In genomic region chr3:157135671-157136396, GRCh38 we compare ENCODE assay signal across 9 cellular contexts. TPM values are rescaled to one million over a fixed set of nuclear protein-coding genes. Genes with fewer than 3 reads are reported as not detected.
A peak's percentile ranks its signal among the peaks of the same experiment; 100 is the strongest.
DNase-seq lines count a peak whose midpoint lies in the region; ATAC-seq and TF ChIP-seq lines count a peak whose summit lies in the region.
"Had no signal": no experiment of that assay in that cellular context is flagged by ENCODE, and none has a peak within 500 bp of the region (broad histone marks: within the 10 kb centered on the region; RNA-seq: fewer than 3 reads in every experiment).

No MANE protein-coding gene starts in this region.

- peaks cover 26% of the 10 kb centered on the region for H3K36me3 Mint-ChIP-seq in activated CD4-positive, alpha-beta T cell treated with anti-CD3 and anti-CD28 coated beads, Interleukin-2, amount 10 ng/mL, durations not matched to agents 7 days and 5 days (ENCODE audit: low read depth)
- H3K36me3 Mint-ChIP-seq in brain, result peaks cover 18% of the 10 kb centered on the region

- H3K4me3 ChIP-seq in left lung (no peak overlapping the region), thyroid gland (replicated peaks in 1 of 3) (no peak overlapping the region)

- H3K9me3 ChIP-seq in left lung, result no peaks in the 10 kb centered on the region
- no peaks in the 10 kb centered on the region for H3K9me3 ChIP-seq in thyroid gland

- in situ Hi-C loops in GM13976 (cut with MboI; ENCODE audit: low sequenced_read_pairs, unreplicated experiment), result loop anchor here (10.0 to 25.0 kb wide), 3 partner anchors 51 to 974 kb away; partner anchors contain the start of gene TIPARP

- H3K4me1 ChIP-seq in left lung, result peaks cover 24 to 56% of the 10 kb centered on the region in 2 donors
- peaks cover 19 to 30% of the 10 kb centered on the region in 2 donors for H3K4me1 ChIP-seq in thyroid gland

- H3K27me3 Mint-ChIP-seq in activated CD4-positive, alpha-beta T cell treated with anti-CD3 and anti-CD28 coated beads, Interleukin-2, amount 10 ng/mL, durations not matched to agents 7 days and 5 days, result no peaks in the 10 kb centered on the region
- no peaks in the 10 kb centered on the region for H3K27me3 Mint-ChIP-seq in brain

- TF ChIP-seq CTCF in brain (conservative IDR thresholded peaks at IDR 0.05) (no peak), left lung (IDR thresholded peaks at IDR 0.05) (no peak), thyroid gland (IDR thresholded peaks at IDR 0.05) (no peak), GM13976 (IDR thresholded peaks at IDR 0.05; ENCODE audit: borderline replicate concordance, control extremely low read depth, extremely low read depth, insufficient read depth, missing control alignments) (no peak)

- POLR2A ChIA-PET in activated CD4-positive, alpha-beta T cell treated with anti-CD3 and anti-CD28 coated beads, Interleukin-2, amount 10 ng/mL, durations not matched to agents 7 days and 5 days (lab: Charles Lee), result no interaction called here

- WGBS in thyroid gland, 2 donors, result 83% methylated on average over 5 of the region's 5 CpGs

- H3K27me3 ChIP-seq in left lung, result no peaks in the 10 kb centered on the region
- H3K27me3 ChIP-seq in thyroid gland, result no peaks in the 10 kb centered on the region

- H3K4me1 Mint-ChIP-seq in activated CD4-positive, alpha-beta T cell treated with anti-CD3 and anti-CD28 coated beads, Interleukin-2, amount 10 ng/mL, durations not matched to agents 7 days and 5 days, result peaks cover 72% of the 10 kb centered on the region
- peaks cover 48% of the 10 kb centered on the region for H3K4me1 Mint-ChIP-seq in brain

- no peak for DNase-seq in activated CD4-positive, alpha-beta T cell treated with anti-CD3 and anti-CD28 coated beads, Interleukin-2, amount 10 ng/mL, durations not matched to agents 7 days and 5 days
- no peak for DNase-seq in activated CD4-positive, alpha-beta T cell treated with anti-CD3 and anti-CD28 coated beads for 48 hours
- DNase-seq in left lung (no peak), thyroid gland (no peak), COLO668 (lab: John Stamatoyannopoulos, UW; ENCODE audit: unreplicated experiment) (no peak), GM13976 (ENCODE audit: low spot score) (no peak), NCI-H2107 (lab: John Stamatoyannopoulos, UW) (no peak)
- DNase-seq: activated CD8-positive, alpha-beta memory T cell treated with anti-CD3 and anti-CD28 coated beads for 24 hours had no signal

- CTCF ChIA-PET in activated CD4-positive, alpha-beta T cell treated with anti-CD3 and anti-CD28 coated beads, Interleukin-2, amount 10 ng/mL, durations not matched to agents 7 days and 5 days (lab: Charles Lee), result interaction anchor here (0.9 to 4.7 kb wide), 7 partner anchors 9 to 46 kb away, joined by 3 to 35 read pairs (median 8); no protein-coding TSS in a partner anchor

- intact Hi-C loops in left lung (cut with DNase I), result loop anchor here in 1 of 2 donors (5.0 to 10.0 kb wide), 2 partner anchors 309 to 461 kb away; partner anchors contain the start of genes LEKR1 and TIPARP
- intact Hi-C loops in thyroid gland (cut with DNase I), result loop anchor here (5.0 to 10.0 kb wide), 3 partner anchors 54 to 601 kb away; no protein-coding TSS in a partner anchor

- H3K27ac Mint-ChIP-seq in activated CD4-positive, alpha-beta T cell treated with anti-CD3 and anti-CD28 coated beads, Interleukin-2, amount 10 ng/mL, durations not matched to agents 7 days and 5 days, result peak overlapping the region; percentile 90
- peak overlapping the region in 3 of 5 experiments; percentile 91 to 97 (median 93) for H3K27ac Mint-ChIP-seq in brain

- ATAC-seq in left lung, result peak; percentile 53

- no peak for TF ChIP-seq POLR2A in thyroid gland (IDR thresholded peaks at IDR 0.05)

- H3K27ac ChIP-seq in left lung, result peak overlapping the region; percentile 1 to 67
- peak overlapping the region in 2 of 3 donors; percentile 27 to 70 for H3K27ac ChIP-seq in thyroid gland

- peaks cover 2% of the 10 kb centered on the region for H3K9me3 Mint-ChIP-seq in activated CD4-positive, alpha-beta T cell treated with anti-CD3 and anti-CD28 coated beads, Interleukin-2, amount 10 ng/mL, durations not matched to agents 7 days and 5 days
- H3K9me3 Mint-ChIP-seq in brain, result no peaks in the 10 kb centered on the region

- no peak overlapping the region for H3K4me3 Mint-ChIP-seq in activated CD4-positive, alpha-beta T cell treated with anti-CD3 and anti-CD28 coated beads, Interleukin-2, amount 10 ng/mL, durations not matched to agents 7 days and 5 days
- peak overlapping the region in 1 of 5 experiments; percentile 69 for H3K4me3 Mint-ChIP-seq in brain

- H3K36me3 ChIP-seq in left lung (peaks cover 0 to 32% of the 10 kb centered on the region in 2 donors), thyroid gland (no peaks in the 10 kb centered on the region)

RNA-seq across cellular contexts. Expression of gene CCNL1, which starts 24.1 kb away (rescaled TPM):
- 100 to 1,000 TPM; 220 to 258 TPM for total RNA-seq in activated CD4-positive, alpha-beta T cell treated with anti-CD3 and anti-CD28 coated beads, Interleukin-2, amount 10 ng/mL, durations not matched to agents 7 days and 5 days
- polyA plus RNA-seq in brain (ENCODE audit: insufficient read depth, low read depth, low replicate concordance), result 12.6 TPM
- total RNA-seq in left lung (100 to 1,000 TPM in 1 of 2 donors, 10 to 100 TPM in 1; 82.6 to 119 TPM), thyroid gland (100 to 1,000 TPM; 142 to 375 (median 227) TPM)
